ENCODE assay signal across 8 cellular contexts in genomic region chr19:3699741-3700241, GRCh38. TPM values are rescaled to one million over a fixed set of nuclear protein-coding genes. Genes with fewer than 3 reads are reported as not detected.
DNase-seq lines count a peak whose midpoint lies in the region; ATAC-seq and TF ChIP-seq lines count a peak whose summit lies in the region.

No MANE protein-coding gene starts in this region.

- H3K4me2 ChIP-seq in HCT116 (ENCODE audit: low read length) (peak overlapping the region; percentile 97), fibroblast of lung (ENCODE audit: extremely low read depth, insufficient read depth, low read length) (peak overlapping the region; percentile 53)

- intact Hi-C loops in HCT116 (cut with micrococcal nuclease) = loop anchor here (10.0 kb wide), 1 partner anchor 365 kb away; the partner anchor contains the start of gene ZBTB7A

- POLR2A ChIA-PET in CD8-positive, alpha-beta memory T cell (lab: Charles Lee) = interaction anchor here (0.6 to 1.6 kb wide), 2 partner anchors 12 to 879 kb away, joined by 3 to 6 read pairs; no protein-coding TSS in a partner anchor
- POLR2A ChIA-PET in HCT116 (lab: Charles Lee) = interaction anchor here (1.4 kb wide), 1 partner anchor 9 kb away, joined by 7 read pairs; no protein-coding TSS in a partner anchor

- H3K9ac ChIP-seq in HCT116 (ENCODE audit: low read length) = peak overlapping the region; percentile 77
- peak overlapping the region; percentile 79 for H3K9ac ChIP-seq in SK-N-MC (ENCODE audit: insufficient read length)
- H3K9ac ChIP-seq in fibroblast of lung (ENCODE audit: insufficient read depth, low read length) = peak overlapping the region; percentile 47

- peaks cover 0 to 6% (median 0%) of the 10 kb centered on the region in 3 donors for H3K36me3 Mint-ChIP-seq in CD8-positive, alpha-beta memory T cell

- H3K4me1 Mint-ChIP-seq in CD8-positive, alpha-beta memory T cell = peaks cover 12 to 44% (median 20%) of the 10 kb centered on the region in 3 donors

- no peaks in the 10 kb centered on the region for H4K20me1 ChIP-seq in HCT116 (ENCODE audit: insufficient read depth)
- no peaks in the 10 kb centered on the region for H4K20me1 ChIP-seq in fibroblast of lung (ENCODE audit: control insufficient read depth, extremely low read depth, insufficient read depth, low read length)

- TF ChIP-seq CTCF in HCT116 (IDR thresholded peaks at IDR 0.05 in 2 of 3, conservative IDR thresholded peaks at IDR 0.05 in 1 of 3; ENCODE audit: borderline replicate concordance in 1 of 3, insufficient read depth in 1 of 3, low read depth in 2 of 3, low read length in 2 of 3) (no peak), fibroblast of lung (conservative IDR thresholded peaks at IDR 0.05 in 1 of 2, IDR thresholded peaks at IDR 0.05 in 1 of 2; ENCODE audit: low read depth in 1 of 2, low read length in 2 of 2) (no peak), retinal pigment epithelial cell (conservative IDR thresholded peaks at IDR 0.05; ENCODE audit: low read depth, low read length) (no peak)

- H3K27me3 Mint-ChIP-seq in CD8-positive, alpha-beta memory T cell = no peaks in the 10 kb centered on the region

- CTCF ChIA-PET in CD8-positive, alpha-beta memory T cell (lab: Charles Lee) = interaction anchor here (0.6 to 2.9 kb wide), 9 partner anchors 9 to 122 kb away, joined by 3 to 12 read pairs (median 5); no protein-coding TSS in a partner anchor
- CTCF ChIA-PET in HCT116 (lab: Charles Lee) = interaction anchor here (1.0 kb wide), 1 partner anchor 10 kb away, joined by 3 read pairs; no protein-coding TSS in a partner anchor

- TF ChIP-seq POLR2A in HCT116 (IDR thresholded peaks at IDR 0.05; ENCODE audit: borderline replicate concordance, extremely low read depth, insufficient read depth, insufficient read length) = no peak

- BruUV-seq in HCT116 (replicated peaks; lab: Mats Ljungman, UMichigan) = no TSS peak

- ATAC-seq in HCT116 = no peak; the same call in 1 of the 2 replicates

- peak overlapping the region; percentile 48 for H3K27ac ChIP-seq in CD8-positive, alpha-beta memory T cell (ENCODE audit: low read depth, low read length)
- H3K27ac ChIP-seq in HCT116 (ENCODE audit: low read depth, low read length) (peak overlapping the region; percentile 62), SK-N-MC (no peak overlapping the region), fibroblast of lung (ENCODE audit: insufficient read depth, low read length) (peak overlapping the region; percentile 27)

- no peak for TF ChIP-seq RAD21 in HCT116 (IDR thresholded peaks at IDR 0.05; ENCODE audit: low read depth)

- H3K9me2 ChIP-seq in HCT116 (ENCODE audit: insufficient read depth) = no peaks in the 10 kb centered on the region

- no peak overlapping the region for H2AFZ ChIP-seq in HCT116 (ENCODE audit: low read depth, low read length, poor library complexity, severe bottlenecking)
- no peak overlapping the region for H2AFZ ChIP-seq in fibroblast of lung (ENCODE audit: low read length)

- H3K4me3 ChIP-seq in CD8-positive, alpha-beta memory T cell (ENCODE audit: low read length) = peak overlapping the region; percentile 60
- H3K4me3 ChIP-seq in HCT116 (replicated peaks in 1 of 2; ENCODE audit: low read depth in 1 of 2, low read length in 2 of 2) (peak overlapping the region; percentile 78 to 86), SK-N-MC (peak overlapping the region; percentile 77), fibroblast of lung (replicated peaks in 1 of 4; ENCODE audit: control extremely low read depth in 1 of 4, insufficient read depth in 1 of 4, low read depth in 3 of 4, low read length in 4 of 4) (peak overlapping the region; percentile 44 to 86 (median 63)), retinal pigment epithelial cell (ENCODE audit: low read length) (peak overlapping the region; percentile 80)

- peak overlapping the region; percentile 86 to 97 (median 89) for H3K4me3 Mint-ChIP-seq in CD8-positive, alpha-beta memory T cell

- H3K4me1 ChIP-seq in CD8-positive, alpha-beta memory T cell (ENCODE audit: insufficient read depth, low read length) = peaks cover 9% of the 10 kb centered on the region
- H3K4me1 ChIP-seq in HCT116 (ENCODE audit: control insufficient read depth in 1 of 2, insufficient read depth in 2 of 2, low read length in 2 of 2) = peaks cover 2 to 16% of the 10 kb centered on the region in 2 experiments; a peak in 2 of 4 replicates
- H3K4me1 ChIP-seq in fibroblast of lung (ENCODE audit: control insufficient read depth, extremely low read depth, insufficient read depth, low read length) = peaks cover 3% of the 10 kb centered on the region

- RAD21 ChIA-PET in HCT116 (lab: Charles Lee; ENCODE audit: low non-redundant PET in 1 of 2, low total read pairs in 2 of 2, uncharacterized antibody in 2 of 2, unreplicated experiment in 2 of 2) = no interaction called here

- no peaks in the 10 kb centered on the region for H3K27me3 ChIP-seq in CD8-positive, alpha-beta memory T cell (ENCODE audit: insufficient read depth, low read length, poor library complexity, severe bottlenecking)
- H3K27me3 ChIP-seq in HCT116 (ENCODE audit: insufficient read depth, low read length) (no peaks in the 10 kb centered on the region), fibroblast of lung (ENCODE audit: control insufficient read depth, insufficient read depth, low read length) (no peaks in the 10 kb centered on the region)

- no peak for DNase-seq in CD8-positive, alpha-beta memory T cell
- DNase-seq in HCT116 (ENCODE audit: low read depth, low spot score) (no peak), SK-N-MC (ENCODE audit: low read depth, low spot score) (no peak), fibroblast of lung (ENCODE audit: low read depth in 2 of 2) (no peak), retinal pigment epithelial cell (ENCODE audit: low read depth) (no peak), AG08396 (ENCODE audit: low spot score) (no peak), islet precursor cell (no peak), kidney tubule cell (ENCODE audit: low spot score) (no peak)

- H3K9me3 ChIP-seq in CD8-positive, alpha-beta memory T cell (ENCODE audit: low read length) = no peaks in the 10 kb centered on the region
- no peaks in the 10 kb centered on the region for H3K9me3 ChIP-seq in HCT116 (ENCODE audit: control insufficient read depth in 1 of 2, insufficient read depth in 1 of 2, low read depth in 1 of 2, low read length in 2 of 2)
- no peaks in the 10 kb centered on the region for H3K9me3 ChIP-seq in SK-N-MC (ENCODE audit: low read depth, low read length)
- no peaks in the 10 kb centered on the region for H3K9me3 ChIP-seq in fibroblast of lung (ENCODE audit: control insufficient read depth, insufficient read depth, low read depth, low read length)

- no peaks in the 10 kb centered on the region for H3K9me3 Mint-ChIP-seq in CD8-positive, alpha-beta memory T cell

- no peaks in the 10 kb centered on the region for H3K36me3 ChIP-seq in CD8-positive, alpha-beta memory T cell (ENCODE audit: insufficient read depth, low read length)
- H3K36me3 ChIP-seq in HCT116 (ENCODE audit: control insufficient read depth in 1 of 2, insufficient read depth in 2 of 2, low read length in 2 of 2) (no peaks in the 10 kb centered on the region), SK-N-MC (ENCODE audit: insufficient read depth, low read length) (no peaks in the 10 kb centered on the region), fibroblast of lung (ENCODE audit: control insufficient read depth, insufficient read depth, low read length) (peaks cover 4% of the 10 kb centered on the region)

- peaks cover 44% of the 10 kb centered on the region for H3K79me2 ChIP-seq in HCT116 (ENCODE audit: insufficient read depth, low read length)
- peaks cover 34% of the 10 kb centered on the region for H3K79me2 ChIP-seq in fibroblast of lung (ENCODE audit: control insufficient read depth, insufficient read depth, low read length)

- peak overlapping the region in 7 of 8 donors; percentile 26 to 91 (median 76) for H3K27ac Mint-ChIP-seq in CD8-positive, alpha-beta memory T cell

TF ChIP-seq in HCT116, 20 proteins besides CTCF, POLR2A, EP300 and RAD21:
- TF ChIP-seq ZFX (IDR thresholded peaks at IDR 0.05) (no peak), JUND (IDR thresholded peaks at IDR 0.05) (no peak), ZNF274 (IDR thresholded peaks at IDR 0.05; ENCODE audit: low read depth, low read length) (no peak), FOSL1 (IDR thresholded peaks at IDR 0.05; ENCODE audit: low read depth) (no peak), YY1 (IDR thresholded peaks at IDR 0.05; ENCODE audit: extremely low read depth, insufficient replicate concordance, low read depth, low read length) (no peak), CBX3 (IDR thresholded peaks at IDR 0.05; ENCODE audit: low read depth) (no peak)

RNA-seq across cellular contexts. Expression of gene PIP5K1C, which starts 0.5 kb away (rescaled TPM):
- 10 to 100 TPM; 26.9 to 27.6 TPM for total RNA-seq in CD8-positive, alpha-beta memory T cell
- 16.0 TPM for polyA plus RNA-seq in CD8-positive, alpha-beta memory T cell
- total RNA-seq in HCT116 (2021; ENCODE audit: unreplicated experiment) (26.9 TPM), fibroblast of lung (11.3 and 16.7 TPM in 2 replicates)
- 16.5 and 16.7 TPM in 2 replicates for polyA plus RNA-seq in HCT116 (2012)
- 8.7 and 12.9 TPM in 2 replicates for polyA plus RNA-seq in fibroblast of lung
- polyA plus RNA-seq in fibroblast of lung (2012) = 31.0 and 38.1 TPM in 2 replicates
- polyA minus RNA-seq in fibroblast of lung (ENCODE audit: low replicate concordance) = 107 and 113 TPM in 2 replicates

RNA-seq across cellular contexts. Expression of gene TJP3, which starts 8.4 kb away (rescaled TPM):
- total RNA-seq in CD8-positive, alpha-beta memory T cell = 1 to 10 TPM; 1.5 to 1.7 TPM
- polyA plus RNA-seq in CD8-positive, alpha-beta memory T cell = 16.2 TPM
- total RNA-seq in HCT116 (2021; ENCODE audit: unreplicated experiment) = 69.6 TPM
- polyA plus RNA-seq in HCT116 (2012) = 90.9 and 95.6 TPM in 2 replicates
- not detected in 2 replicates for total RNA-seq in fibroblast of lung
- not detected in 2 replicates for polyA plus RNA-seq in fibroblast of lung
- polyA plus RNA-seq in fibroblast of lung (2012) = not detected in 2 replicates
- polyA minus RNA-seq in fibroblast of lung (ENCODE audit: low replicate concordance) = not detected in 2 replicates

Comparison
In these comparisons a context has a peak if more than half of its experiments do, and no peak if none do; other contexts are left out.
1. RNA of gene TJP3, which starts 8.4 kb away (total RNA-seq): 69.6 TPM in HCT116 (single experiment); 1.5 to 1.7 TPM in CD8-positive, alpha-beta memory T cell and not detected in fibroblast of lung; every median in the first group is over 10 times any median in the second.
2. Peak in every context shown above with its lines, with median percentiles within 50 percentile points of each other: H3K4me3 ChIP-seq and H3K9ac ChIP-seq.